13 cellular contexts compared by ENCODE assay signal in genomic region chr7:134767567-134768168, GRCh38. TPM values are rescaled to one million over a fixed set of nuclear protein-coding genes. Genes with fewer than 3 reads are reported as not detected.
DNase-seq lines count a peak whose midpoint lies in the region; ATAC-seq and TF ChIP-seq lines count a peak whose summit lies in the region.
"Had no signal": no experiment of that assay in that cellular context is flagged by ENCODE, and none has a peak within 500 bp of the region (broad histone marks: within the 10 kb centered on the region; RNA-seq: fewer than 3 reads in every experiment).

No MANE protein-coding gene starts in this region.

- no peaks in the 10 kb centered on the region for H3K36me3 ChIP-seq in SK-N-SH (replicated peaks in 1 of 2; ENCODE audit: control insufficient read depth in 1 of 2, insufficient read depth in 2 of 2, low read length in 1 of 2)
- no peaks in the 10 kb centered on the region for H3K36me3 ChIP-seq in OCI-LY3 (replicated peaks; ENCODE audit: low read depth, low read length)
- no peaks in the 10 kb centered on the region for H3K36me3 ChIP-seq in mesenchymal stem cell (ENCODE audit: control insufficient read depth in 1 of 2, insufficient read depth in 2 of 2, low read depth in 1 of 2, low read length in 2 of 2)
- no peaks in the 10 kb centered on the region for H3K36me3 ChIP-seq in aorta (ENCODE audit: control insufficient read depth in 1 of 2, insufficient read depth in 2 of 2, low read length in 1 of 2)

- no peak for TF ChIP-seq EP300 in SK-N-SH (IDR thresholded peaks at IDR 0.05; ENCODE audit: borderline replicate concordance in 1 of 2, low read depth in 1 of 2, low read length in 1 of 2)

- DNase-seq in SK-N-SH (no peak), mesenchymal stem cell (no peak), aorta (no peak), medulla oblongata (ENCODE audit: extremely low spot score) (no peak), ecto neural progenitor cell (ENCODE audit: low spot score) (no peak)
- DNase-seq: mammary epithelial cell, NCI-H2227 treated with DMSO at 0.1 percent for 48 hours had no signal

- H3K4me3 ChIP-seq in SK-N-SH (ENCODE audit: low read depth in 2 of 2, low read length in 1 of 2) (no peak overlapping the region), OCI-LY3 (ENCODE audit: low read length) (no peak overlapping the region), mesenchymal stem cell (ENCODE audit: insufficient read depth in 1 of 2, low read depth in 1 of 2, low read length in 2 of 2) (no peak overlapping the region), aorta (ENCODE audit: low read length in 2 of 2) (no peak overlapping the region)

- no peak overlapping the region for H3K18ac ChIP-seq in mesenchymal stem cell (ENCODE audit: low read depth in 1 of 2, low read length in 2 of 2)

- no peak for TF ChIP-seq CTCF in SK-N-SH (IDR thresholded peaks at IDR 0.05)
- TF ChIP-seq CTCF in OCI-LY3 (IDR thresholded peaks at IDR 0.05; ENCODE audit: low read depth, low read length) = no peak

- H3F3A ChIP-seq in SK-N-SH (replicated peaks; ENCODE audit: insufficient read depth) = no peaks in the 10 kb centered on the region

- no peak overlapping the region for H3K14ac ChIP-seq in mesenchymal stem cell (ENCODE audit: low read length in 2 of 2)

- H2AFZ ChIP-seq in SK-N-SH (ENCODE audit: low read depth) (no peak overlapping the region), OCI-LY3 (ENCODE audit: low read depth, low read length) (0 out of 2 replicates have a peak overlapping the region, but pooled peaks have one; percentile 54), mesenchymal stem cell (ENCODE audit: low read depth, low read length) (no peak overlapping the region)

- H3K4me1 ChIP-seq in SK-N-SH (ENCODE audit: control insufficient read depth in 1 of 2, insufficient read depth in 2 of 2, low read depth in 1 of 2, low read length in 1 of 2) (no peaks in the 10 kb centered on the region; a peak in 1 of 4 replicates), OCI-LY3 (ENCODE audit: low read length) (peaks cover 11% of the 10 kb centered on the region), mesenchymal stem cell (ENCODE audit: control insufficient read depth, insufficient read depth, low read depth, low read length) (peaks cover 2% of the 10 kb centered on the region), aorta (ENCODE audit: control insufficient read depth in 1 of 2, insufficient read depth in 2 of 2, low read length in 2 of 2) (peaks cover 2 to 3% of the 10 kb centered on the region in 2 donors)

- H3K9me2 ChIP-seq in SK-N-SH = no peaks in the 10 kb centered on the region

- no peak overlapping the region for H3K23ac ChIP-seq in mesenchymal stem cell (ENCODE audit: low read length in 2 of 2)

- CTCF ChIA-PET in SK-N-SH (lab: Yijun Ruan, JAX) = interaction anchor here (0.5 to 1.9 kb wide), 7 partner anchors 11 to 406 kb away, joined by 3 to 7 read pairs (median 3); partner anchors contain the start of gene AGBL3

- H3K27ac ChIP-seq in SK-N-SH (ENCODE audit: low read depth in 2 of 2, low read length in 1 of 2) = no peak overlapping the region
- no peak overlapping the region for H3K27ac ChIP-seq in OCI-LY3 (ENCODE audit: low read length)
- H3K27ac ChIP-seq in mesenchymal stem cell (ENCODE audit: low read length, poor library complexity, severe bottlenecking) = no peak overlapping the region
- H3K27ac ChIP-seq in aorta (ENCODE audit: low read depth in 1 of 2, low read length in 2 of 2) = peak overlapping the region; percentile 73 to 97
- H3K27ac ChIP-seq: RWPE1, VCaP had no signal

- H3K79me1 ChIP-seq in mesenchymal stem cell (replicated peaks; ENCODE audit: low read length, poor library complexity, severe bottlenecking) = no peaks in the 10 kb centered on the region

- no peak overlapping the region for H2BK15ac ChIP-seq in mesenchymal stem cell (ENCODE audit: low read depth, poor library complexity, severe bottlenecking)

- H3K9me3 ChIP-seq in SK-N-SH (no peaks in the 10 kb centered on the region), OCI-LY3 (ENCODE audit: insufficient read depth, low read length) (no peaks in the 10 kb centered on the region), mesenchymal stem cell (ENCODE audit: control insufficient read depth, low read length) (no peaks in the 10 kb centered on the region), aorta (ENCODE audit: control insufficient read depth, low read length) (no peaks in the 10 kb centered on the region)

- no peak overlapping the region for H4K91ac ChIP-seq in mesenchymal stem cell (ENCODE audit: low read length)

- H3K9ac ChIP-seq in SK-N-SH = no peak overlapping the region
- no peak overlapping the region for H3K9ac ChIP-seq in OCI-LY3 (ENCODE audit: low read length)
- H3K9ac ChIP-seq in mesenchymal stem cell (ENCODE audit: low read length) = peak overlapping the region; percentile 73

- no peak for TF ChIP-seq POLR2A in GM18505 (IDR thresholded peaks at IDR 0.05; ENCODE audit: borderline replicate concordance, extremely low read depth, insufficient read depth, insufficient read length)

- ATAC-seq in SK-N-SH treated with all-trans-retinoic acid at 6 μM for 48 hours = peak; percentile 21; the same call in 2 of the 3 replicates
- peak; percentile 66 for ATAC-seq in aorta (ENCODE audit: low FRiP score)
- ATAC-seq in GM18505 (IDR thresholded peaks at IDR 0.05; ENCODE audit: unreplicated experiment) = no peak
- ATAC-seq: activated T-helper 17 cell treated with anti-CD3 and anti-CD28 coated beads, Interleukin-2, amount 50 U/mL, for 72 hours had no signal

- no peak overlapping the region for H2BK5ac ChIP-seq in mesenchymal stem cell (ENCODE audit: low read depth, low read length, poor library complexity, severe bottlenecking)

- H3K4me2 ChIP-seq in SK-N-SH = no peak overlapping the region
- H3K4me2 ChIP-seq in OCI-LY3 (ENCODE audit: low read length) = no peak overlapping the region
- no peak overlapping the region for H3K4me2 ChIP-seq in mesenchymal stem cell (ENCODE audit: low read length, poor library complexity, severe bottlenecking)

- H3K27me3 ChIP-seq in SK-N-SH (ENCODE audit: insufficient read depth) (no peaks in the 10 kb centered on the region), OCI-LY3 (ENCODE audit: low read depth, low read length) (no peaks in the 10 kb centered on the region), mesenchymal stem cell (ENCODE audit: control insufficient read depth in 1 of 2, insufficient read depth in 1 of 2, low read length in 2 of 2) (no peaks in the 10 kb centered on the region), aorta (ENCODE audit: control insufficient read depth in 1 of 2, insufficient read depth in 2 of 2, low read length in 1 of 2) (no peaks in the 10 kb centered on the region)

- H4K8ac ChIP-seq in mesenchymal stem cell (ENCODE audit: low read length) = no peak overlapping the region

- H2BK12ac ChIP-seq in mesenchymal stem cell (ENCODE audit: low read length in 2 of 2) = no peak overlapping the region

- H3K79me2 ChIP-seq in SK-N-SH (ENCODE audit: insufficient read depth) (no peaks in the 10 kb centered on the region), OCI-LY3 (ENCODE audit: low read length) (no peaks in the 10 kb centered on the region)

- H4K20me1 ChIP-seq in SK-N-SH (ENCODE audit: insufficient read depth) (no peaks in the 10 kb centered on the region), OCI-LY3 (ENCODE audit: insufficient read depth, low read length) (no peaks in the 10 kb centered on the region)

- POLR2A ChIA-PET in SK-N-SH (lab: Yijun Ruan, JAX) = interaction anchor here (1.3 kb wide), 1 partner anchor 10 kb away, joined by 3 read pairs; no protein-coding TSS in a partner anchor

- intact Hi-C loops in aorta (cut with DNase I) = loop anchor here in 1 of 2 donors (5.0 kb wide), 1 partner anchor 35 kb away; no protein-coding TSS in a partner anchor

- H2BK120ac ChIP-seq in mesenchymal stem cell (ENCODE audit: low read depth, low read length) = no peak overlapping the region

- WGBS in SK-N-SH (ENCODE audit: low lambda C conversion rate) = 79% methylated on average over 5 of the region's 5 CpGs
- WGBS in mesenchymal stem cell = 76% methylated on average over 5 of the region's 5 CpGs
- 6% methylated on average over 5 of the region's 5 CpGs for WGBS in aorta, 2 donors

- H2AK5ac ChIP-seq in mesenchymal stem cell (ENCODE audit: low read length, severe bottlenecking) = no peak overlapping the region

- no peak overlapping the region for H3K4ac ChIP-seq in mesenchymal stem cell (ENCODE audit: low read depth in 1 of 2, low read length in 2 of 2)

- no peak for TF ChIP-seq RAD21 in SK-N-SH (IDR thresholded peaks at IDR 0.05; ENCODE audit: low read length)

TF ChIP-seq in SK-N-SH treated with all-trans-retinoic acid at 6 μM for 48 hours, 23 proteins besides CTCF, POLR2A, EP300 and RAD21 (continues in another document):
- no peak for TF ChIP-seq SNAI2 (CRISPR knock-in tag; IDR thresholded peaks at IDR 0.05)

TF ChIP-seq in SK-N-SH, 30 proteins besides CTCF, POLR2A, EP300 and RAD21 (continues in another document):
- no peak for TF ChIP-seq ELF1 (IDR thresholded peaks at IDR 0.05)
- no peak for TF ChIP-seq ZBTB33 (IDR thresholded peaks at IDR 0.05; ENCODE audit: borderline replicate concordance, low read depth)
- no peak for TF ChIP-seq GABPA (IDR thresholded peaks at IDR 0.05; ENCODE audit: low read depth)
- TF ChIP-seq TCF12 (IDR thresholded peaks at IDR 0.05) = no peak
- no peak for TF ChIP-seq RFX5 (IDR thresholded peaks at IDR 0.05; ENCODE audit: low read length)
- TF ChIP-seq MAX (IDR thresholded peaks at IDR 0.05; ENCODE audit: low read depth) = no peak
- TF ChIP-seq JUND (IDR thresholded peaks at IDR 0.05) = no peak

RNA-seq across cellular contexts. Expression of gene CALD1, which starts 11.8 kb away (rescaled TPM):
- polyA plus RNA-seq in SK-N-SH (2012; rRNA removed) = 299 and 303 TPM in 2 replicates
- polyA plus RNA-seq in SK-N-SH (2012; cell fraction: cytosol; rRNA removed) = 269 and 329 TPM in 2 replicates
- polyA plus RNA-seq in SK-N-SH (2012; cell fraction: nucleus; rRNA removed) = 304 and 462 TPM in 2 replicates
- polyA plus RNA-seq in mesenchymal stem cell (2013, experiment 1 of 2) = 820 TPM
- 785 TPM for polyA plus RNA-seq in mesenchymal stem cell (2013, experiment 2 of 2)
- 1,000 to 10,000 TPM; 1,102 to 1,700 TPM for total RNA-seq in aorta
- polyA plus RNA-seq in aorta = 1,000 to 10,000 TPM in 1 of 2 donors, 100 to 1,000 TPM in 1; 658 to 1,235 TPM

Comparison
In these comparisons a context has a peak if more than half of its experiments do, and no peak if none do; other contexts are left out.
1. H3K27ac ChIP-seq: peak in aorta (2 of 2); none in SK-N-SH (0 of 2), OCI-LY3 (single experiment) and mesenchymal stem cell (single experiment).